In the genomic region with DNA sequence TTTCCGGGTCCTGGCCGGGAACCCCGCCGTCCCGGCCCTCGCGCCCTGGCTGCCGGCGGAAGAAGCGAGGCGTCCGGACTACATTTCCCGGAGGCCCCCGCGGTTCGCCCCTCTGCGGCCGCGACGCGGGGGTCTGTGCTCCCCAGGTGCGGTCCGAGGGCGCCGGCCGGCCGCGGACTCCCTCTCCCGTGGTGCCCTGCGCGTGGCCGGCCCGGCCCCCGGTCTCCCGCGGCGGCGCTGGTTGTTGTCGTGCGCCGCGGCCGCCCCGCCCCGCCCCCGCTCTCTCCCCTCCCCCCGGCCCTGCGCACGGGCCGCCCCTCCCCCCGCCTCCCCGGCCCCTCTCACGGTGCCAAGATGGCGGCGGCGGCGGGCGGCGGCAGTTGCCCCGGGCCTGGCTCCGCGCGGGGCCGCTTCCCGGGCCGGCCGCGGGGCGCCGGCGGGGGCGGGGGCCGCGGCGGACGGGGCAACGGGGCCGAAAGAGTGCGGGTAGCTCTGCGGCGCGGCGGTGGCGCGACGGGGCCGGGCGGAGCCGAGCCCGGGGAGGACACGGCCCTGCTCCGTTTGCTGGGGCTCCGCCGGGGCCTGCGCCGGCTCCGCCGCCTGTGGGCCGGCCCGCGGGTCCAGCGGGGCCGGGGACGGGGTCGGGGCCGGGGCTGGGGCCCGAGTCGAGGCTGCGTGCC, we compare ENCODE assay signal across 1 cellular context.
TF ChIP-seq lines count a peak whose summit lies in the region.

A gene with protein sequence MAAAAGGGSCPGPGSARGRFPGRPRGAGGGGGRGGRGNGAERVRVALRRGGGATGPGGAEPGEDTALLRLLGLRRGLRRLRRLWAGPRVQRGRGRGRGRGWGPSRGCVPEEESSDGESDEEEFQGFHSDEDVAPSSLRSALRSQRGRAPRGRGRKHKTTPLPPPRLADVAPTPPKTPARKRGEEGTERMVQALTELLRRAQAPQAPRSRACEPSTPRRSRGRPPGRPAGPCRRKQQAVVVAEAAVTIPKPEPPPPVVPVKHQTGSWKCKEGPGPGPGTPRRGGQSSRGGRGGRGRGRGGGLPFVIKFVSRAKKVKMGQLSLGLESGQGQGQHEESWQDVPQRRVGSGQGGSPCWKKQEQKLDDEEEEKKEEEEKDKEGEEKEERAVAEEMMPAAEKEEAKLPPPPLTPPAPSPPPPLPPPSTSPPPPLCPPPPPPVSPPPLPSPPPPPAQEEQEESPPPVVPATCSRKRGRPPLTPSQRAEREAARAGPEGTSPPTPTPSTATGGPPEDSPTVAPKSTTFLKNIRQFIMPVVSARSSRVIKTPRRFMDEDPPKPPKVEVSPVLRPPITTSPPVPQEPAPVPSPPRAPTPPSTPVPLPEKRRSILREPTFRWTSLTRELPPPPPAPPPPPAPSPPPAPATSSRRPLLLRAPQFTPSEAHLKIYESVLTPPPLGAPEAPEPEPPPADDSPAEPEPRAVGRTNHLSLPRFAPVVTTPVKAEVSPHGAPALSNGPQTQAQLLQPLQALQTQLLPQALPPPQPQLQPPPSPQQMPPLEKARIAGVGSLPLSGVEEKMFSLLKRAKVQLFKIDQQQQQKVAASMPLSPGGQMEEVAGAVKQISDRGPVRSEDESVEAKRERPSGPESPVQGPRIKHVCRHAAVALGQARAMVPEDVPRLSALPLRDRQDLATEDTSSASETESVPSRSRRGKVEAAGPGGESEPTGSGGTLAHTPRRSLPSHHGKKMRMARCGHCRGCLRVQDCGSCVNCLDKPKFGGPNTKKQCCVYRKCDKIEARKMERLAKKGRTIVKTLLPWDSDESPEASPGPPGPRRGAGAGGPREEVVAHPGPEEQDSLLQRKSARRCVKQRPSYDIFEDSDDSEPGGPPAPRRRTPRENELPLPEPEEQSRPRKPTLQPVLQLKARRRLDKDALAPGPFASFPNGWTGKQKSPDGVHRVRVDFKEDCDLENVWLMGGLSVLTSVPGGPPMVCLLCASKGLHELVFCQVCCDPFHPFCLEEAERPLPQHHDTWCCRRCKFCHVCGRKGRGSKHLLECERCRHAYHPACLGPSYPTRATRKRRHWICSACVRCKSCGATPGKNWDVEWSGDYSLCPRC (N-terminal part only) (plus strand): TSS at position 339 of the 680 bp plus-strand sequence. CDS start 16 bp downstream, at position 355.

TF ChIP-seq in GM12878, 131 proteins besides CTCF, POLR2A, EP300 and RAD21 (continued from another document and continues in another):
- TF ChIP-seq, protein P1, sequence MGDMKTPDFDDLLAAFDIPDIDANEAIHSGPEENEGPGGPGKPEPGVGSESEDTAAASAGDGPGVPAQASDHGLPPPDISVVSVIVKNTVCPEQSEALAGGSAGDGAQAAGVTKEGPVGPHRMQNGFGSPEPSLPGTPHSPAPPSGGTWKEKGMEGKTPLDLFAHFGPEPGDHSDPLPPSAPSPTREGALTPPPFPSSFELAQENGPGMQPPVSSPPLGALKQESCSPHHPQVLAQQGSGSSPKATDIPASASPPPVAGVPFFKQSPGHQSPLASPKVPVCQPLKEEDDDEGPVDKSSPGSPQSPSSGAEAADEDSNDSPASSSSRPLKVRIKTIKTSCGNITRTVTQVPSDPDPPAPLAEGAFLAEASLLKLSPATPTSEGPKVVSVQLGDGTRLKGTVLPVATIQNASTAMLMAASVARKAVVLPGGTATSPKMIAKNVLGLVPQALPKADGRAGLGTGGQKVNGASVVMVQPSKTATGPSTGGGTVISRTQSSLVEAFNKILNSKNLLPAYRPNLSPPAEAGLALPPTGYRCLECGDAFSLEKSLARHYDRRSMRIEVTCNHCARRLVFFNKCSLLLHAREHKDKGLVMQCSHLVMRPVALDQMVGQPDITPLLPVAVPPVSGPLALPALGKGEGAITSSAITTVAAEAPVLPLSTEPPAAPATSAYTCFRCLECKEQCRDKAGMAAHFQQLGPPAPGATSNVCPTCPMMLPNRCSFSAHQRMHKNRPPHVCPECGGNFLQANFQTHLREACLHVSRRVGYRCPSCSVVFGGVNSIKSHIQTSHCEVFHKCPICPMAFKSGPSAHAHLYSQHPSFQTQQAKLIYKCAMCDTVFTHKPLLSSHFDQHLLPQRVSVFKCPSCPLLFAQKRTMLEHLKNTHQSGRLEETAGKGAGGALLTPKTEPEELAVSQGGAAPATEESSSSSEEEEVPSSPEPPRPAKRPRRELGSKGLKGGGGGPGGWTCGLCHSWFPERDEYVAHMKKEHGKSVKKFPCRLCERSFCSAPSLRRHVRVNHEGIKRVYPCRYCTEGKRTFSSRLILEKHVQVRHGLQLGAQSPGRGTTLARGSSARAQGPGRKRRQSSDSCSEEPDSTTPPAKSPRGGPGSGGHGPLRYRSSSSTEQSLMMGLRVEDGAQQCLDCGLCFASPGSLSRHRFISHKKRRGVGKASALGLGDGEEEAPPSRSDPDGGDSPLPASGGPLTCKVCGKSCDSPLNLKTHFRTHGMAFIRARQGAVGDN (IDR thresholded peaks at IDR 0.05) = peak; percentile 44
- TF ChIP-seq ZBTB40 (IDR thresholded peaks at IDR 0.05; ENCODE audit: borderline replicate concordance) (no peak), EGR1 (IDR thresholded peaks at IDR 0.05; ENCODE audit: borderline replicate concordance in 1 of 2, low read depth in 2 of 2, low read length in 2 of 2) (peak in 1 of 2 experiments; percentile 77; a peak in 2 of 3 replicates), ZNF274 (IDR thresholded peaks at IDR 0.05; ENCODE audit: insufficient read depth, insufficient read length) (no peak), KAT2A (conservative IDR thresholded peaks at IDR 0.05; ENCODE audit: control insufficient read depth, low read depth, low read length) (no peak), HDGF (IDR thresholded peaks at IDR 0.05) (no peak), SMAD5 (IDR thresholded peaks at IDR 0.05; ENCODE audit: low read depth) (no peak), SIX5 (IDR thresholded peaks at IDR 0.05; ENCODE audit: low read depth, low read length, severe bottlenecking) (peak; percentile 1), CHD1 (IDR thresholded peaks at IDR 0.05; ENCODE audit: low read depth, low read length) (no peak), TAF1 (IDR thresholded peaks at IDR 0.05; ENCODE audit: borderline replicate concordance, low read depth, low read length) (no peak), KLF5 (IDR thresholded peaks at IDR 0.05; ENCODE audit: partially characterized antibody) (peak; percentile 84), SRF (IDR thresholded peaks at IDR 0.05; ENCODE audit: low read depth in 2 of 2, low read length in 2 of 2) (0 out of 4 replicates have a peak, but pooled peaks of 1 of the 2 experiments have one; percentile 47), GABPA (IDR thresholded peaks at IDR 0.05; ENCODE audit: low read depth) (peak; percentile 75; the same call in 1 of the 2 replicates), ZNF24 (IDR thresholded peaks at IDR 0.05) (0 out of 2 replicates have a peak, but pooled peaks have one; percentile 47), TCF3 (IDR thresholded peaks at IDR 0.05; ENCODE audit: borderline replicate concordance, insufficient read depth, low read depth, low read length) (0 out of 2 replicates have a peak, but pooled peaks have one; percentile 56), RELB (IDR thresholded peaks at IDR 0.05; ENCODE audit: low read depth) (no peak), RAD51 (IDR thresholded peaks at IDR 0.05) (no peak), ATF3 (IDR thresholded peaks at IDR 0.05; ENCODE audit: borderline replicate concordance, extremely low read depth, low read depth, low read length) (peak; percentile 24; the same call in 1 of the 2 replicates), TCF7 (IDR thresholded peaks at IDR 0.05; ENCODE audit: borderline replicate concordance) (no peak), MTA2 (IDR thresholded peaks at IDR 0.05; ENCODE audit: low read depth) (no peak), BCL3 (IDR thresholded peaks at IDR 0.05; ENCODE audit: borderline replicate concordance, insufficient read depth, low read depth, low read length, poor library complexity, severe bottlenecking) (no peak), RB1 (IDR thresholded peaks at IDR 0.05; ENCODE audit: borderline replicate concordance) (no peak; the same call in 1 of the 2 replicates), NKRF (conservative IDR thresholded peaks at IDR 0.05) (peak; percentile 4; the same call in 1 of the 2 replicates), NR2F1 (conservative IDR thresholded peaks at IDR 0.05) (peak; percentile 65; the same call in 1 of the 2 replicates)
- TF ChIP-seq, protein P2, sequence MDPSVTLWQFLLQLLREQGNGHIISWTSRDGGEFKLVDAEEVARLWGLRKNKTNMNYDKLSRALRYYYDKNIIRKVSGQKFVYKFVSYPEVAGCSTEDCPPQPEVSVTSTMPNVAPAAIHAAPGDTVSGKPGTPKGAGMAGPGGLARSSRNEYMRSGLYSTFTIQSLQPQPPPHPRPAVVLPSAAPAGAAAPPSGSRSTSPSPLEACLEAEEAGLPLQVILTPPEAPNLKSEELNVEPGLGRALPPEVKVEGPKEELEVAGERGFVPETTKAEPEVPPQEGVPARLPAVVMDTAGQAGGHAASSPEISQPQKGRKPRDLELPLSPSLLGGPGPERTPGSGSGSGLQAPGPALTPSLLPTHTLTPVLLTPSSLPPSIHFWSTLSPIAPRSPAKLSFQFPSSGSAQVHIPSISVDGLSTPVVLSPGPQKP (IDR thresholded peaks at IDR 0.05; ENCODE audit: low read depth, low read length) = no peak
- TF ChIP-seq, protein P3, sequence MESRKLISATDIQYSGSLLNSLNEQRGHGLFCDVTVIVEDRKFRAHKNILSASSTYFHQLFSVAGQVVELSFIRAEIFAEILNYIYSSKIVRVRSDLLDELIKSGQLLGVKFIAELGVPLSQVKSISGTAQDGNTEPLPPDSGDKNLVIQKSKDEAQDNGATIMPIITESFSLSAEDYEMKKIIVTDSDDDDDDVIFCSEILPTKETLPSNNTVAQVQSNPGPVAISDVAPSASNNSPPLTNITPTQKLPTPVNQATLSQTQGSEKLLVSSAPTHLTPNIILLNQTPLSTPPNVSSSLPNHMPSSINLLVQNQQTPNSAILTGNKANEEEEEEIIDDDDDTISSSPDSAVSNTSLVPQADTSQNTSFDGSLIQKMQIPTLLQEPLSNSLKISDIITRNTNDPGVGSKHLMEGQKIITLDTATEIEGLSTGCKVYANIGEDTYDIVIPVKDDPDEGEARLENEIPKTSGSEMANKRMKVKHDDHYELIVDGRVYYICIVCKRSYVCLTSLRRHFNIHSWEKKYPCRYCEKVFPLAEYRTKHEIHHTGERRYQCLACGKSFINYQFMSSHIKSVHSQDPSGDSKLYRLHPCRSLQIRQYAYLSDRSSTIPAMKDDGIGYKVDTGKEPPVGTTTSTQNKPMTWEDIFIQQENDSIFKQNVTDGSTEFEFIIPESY (IDR thresholded peaks at IDR 0.05) = no peak
